ENCODE assay signal across 19 cellular contexts in genomic region chr16:30397056-30397455, GRCh38. TPM values are rescaled to one million over a fixed set of nuclear protein-coding genes. Genes with fewer than 3 reads are reported as not detected.
A peak's percentile ranks its signal among the peaks of the same experiment; 100 is the strongest.
DNase-seq lines count a peak whose midpoint lies in the region; ATAC-seq, FAIRE-seq and TF ChIP-seq lines count a peak whose summit lies in the region.
"Had no signal": no experiment of that assay in that cellular context is flagged by ENCODE, and none has a peak within 500 bp of the region (broad histone marks: within the 10 kb centered on the region; RNA-seq: fewer than 3 reads in every experiment).

No MANE protein-coding gene starts in this region.

- CTCF ChIA-PET in SK-N-SH (lab: Yijun Ruan, JAX), result interaction anchor here (0.6 to 1.8 kb wide), 3 partner anchors 28 to 345 kb away, joined by 3 to 4 read pairs (median 3); partner anchors contain the start of gene DCTPP1

- H3K79me2 ChIP-seq in SK-N-SH (ENCODE audit: insufficient read depth) (peaks cover 28% of the 10 kb centered on the region), Karpas-422 (ENCODE audit: low read length) (peaks cover 18% of the 10 kb centered on the region)

- FAIRE-seq in small intestine (lab: Jason Lieb, UNC), result no peak

- H3K4ac ChIP-seq in neuronal stem cell (ENCODE audit: low read length), result no peak overlapping the region

- no peak overlapping the region for H3K23ac ChIP-seq in neuronal stem cell (ENCODE audit: low read depth, low read length, poor library complexity)

- no peak for ATAC-seq in SK-N-SH treated with all-trans-retinoic acid at 6 μM for 48 hours
- ATAC-seq in activated T-helper 17 cell treated with anti-CD3 and anti-CD28 coated beads, Interleukin-2, amount 50 U/mL, for 72 hours (replicated peaks), result no peak
- ATAC-seq: left colon had no signal

- no peak overlapping the region for H2BK15ac ChIP-seq in neuronal stem cell (ENCODE audit: low read length)

- no peak overlapping the region for H3K18ac ChIP-seq in neuronal stem cell (ENCODE audit: low read length)

- no peak for TF ChIP-seq EP300 in SK-N-SH (IDR thresholded peaks at IDR 0.05; ENCODE audit: borderline replicate concordance in 1 of 2, low read depth in 1 of 2, low read length in 1 of 2)

- WGBS in SK-N-SH (ENCODE audit: low lambda C conversion rate), result 93% methylated on average over 4 of the region's 4 CpGs
- WGBS in neuronal stem cell (ENCODE audit: extremely low coverage in 2 of 2, insufficient read length in 2 of 2, insufficient replicate concordance in 1 of 2), 2 donors, result no CpG with 5 or more reads among the region's 4 CpGs
- WGBS in small intestine, 3 donors, result 70 to 78% (median 72%) methylated on average over 4 of the region's 4 CpGs

- H3K9me3 Mint-ChIP-seq in activated T-helper 17 cell treated with anti-CD3 and anti-CD28 coated beads, Interleukin-2, amount 50 U/mL, for 72 hours, result no peaks in the 10 kb centered on the region
- no peaks in the 10 kb centered on the region for H3K9me3 Mint-ChIP-seq in nephron

- peaks cover 15% of the 10 kb centered on the region for H3K79me1 ChIP-seq in neuronal stem cell (ENCODE audit: low read depth, low read length)

- POLR2A ChIA-PET in SK-N-SH (lab: Yijun Ruan, JAX), result no interaction called here

- H3K4me3 Mint-ChIP-seq in activated T-helper 17 cell treated with anti-CD3 and anti-CD28 coated beads, Interleukin-2, amount 50 U/mL, for 72 hours, result peak overlapping the region; percentile 97
- H3K4me3 Mint-ChIP-seq in nephron, result peak overlapping the region; percentile 86 to 90 (median 89)

- H3K27ac ChIP-seq in SK-N-SH (ENCODE audit: low read depth in 2 of 2, low read length in 1 of 2) (no peak overlapping the region), Karpas-422 (ENCODE audit: low read length) (no peak overlapping the region), neuronal stem cell (replicated peaks; ENCODE audit: low read length) (no peak overlapping the region), small intestine (ENCODE audit: low read depth in 1 of 2, low read length in 1 of 2) (no peak overlapping the region)
- H3K27ac ChIP-seq in effector memory CD4-positive, alpha-beta T cell (ENCODE audit: insufficient read depth, low read length, poor library complexity, severe bottlenecking), result no peak overlapping the region
- H3K27ac ChIP-seq: tibial artery had no signal

- peaks cover 22% of the 10 kb centered on the region for H3K36me3 Mint-ChIP-seq in activated T-helper 17 cell treated with anti-CD3 and anti-CD28 coated beads, Interleukin-2, amount 50 U/mL, for 72 hours (ENCODE audit: low read depth)
- peaks cover 16% of the 10 kb centered on the region for H3K36me3 Mint-ChIP-seq in nephron (ENCODE audit: low read depth)

- H3K27me3 Mint-ChIP-seq in activated T-helper 17 cell treated with anti-CD3 and anti-CD28 coated beads, Interleukin-2, amount 50 U/mL, for 72 hours, result no peaks in the 10 kb centered on the region
- H3K27me3 Mint-ChIP-seq in nephron (ENCODE audit: low read depth), result no peaks in the 10 kb centered on the region

- H3K4me3 ChIP-seq in SK-N-SH (ENCODE audit: low read depth in 2 of 2, low read length in 1 of 2) (no peak overlapping the region), Karpas-422 (ENCODE audit: low read length) (0 out of 2 replicates have a peak overlapping the region, but pooled peaks have one; percentile 79), neuronal stem cell (ENCODE audit: low read length in 2 of 2) (no peak overlapping the region), small intestine (ENCODE audit: low read depth in 1 of 2, low read length in 2 of 2) (no peak overlapping the region)
- no peak overlapping the region for H3K4me3 ChIP-seq in effector memory CD4-positive, alpha-beta T cell (ENCODE audit: insufficient read depth, low read depth, low read length, poor library complexity, severe bottlenecking)
- H3K4me3 ChIP-seq: skin epidermis had no signal

- H2BK12ac ChIP-seq in neuronal stem cell (ENCODE audit: low read length), result no peak overlapping the region

- peaks cover 5 to 18% of the 10 kb centered on the region in 2 experiments for H3K36me3 ChIP-seq in SK-N-SH (replicated peaks in 1 of 2; ENCODE audit: control insufficient read depth in 1 of 2, insufficient read depth in 2 of 2, low read length in 1 of 2)
- peaks cover 6% of the 10 kb centered on the region for H3K36me3 ChIP-seq in Karpas-422 (ENCODE audit: insufficient read depth, low read length)
- H3K36me3 ChIP-seq in neuronal stem cell (replicated peaks in 1 of 2; ENCODE audit: control insufficient read depth in 2 of 2, insufficient read depth in 2 of 2, low read length in 2 of 2), result peaks cover 18 to 37% of the 10 kb centered on the region in 2 donors
- no peaks in the 10 kb centered on the region for H3K36me3 ChIP-seq in small intestine (ENCODE audit: control insufficient read depth in 2 of 2, insufficient read depth in 2 of 2, low read length in 2 of 2)
- H3K36me3 ChIP-seq in effector memory CD4-positive, alpha-beta T cell (ENCODE audit: control insufficient read depth, insufficient read depth, low read length), result peaks cover 14% of the 10 kb centered on the region

- H3K9me2 ChIP-seq in SK-N-SH (no peaks in the 10 kb centered on the region), Karpas-422 (replicated peaks; ENCODE audit: insufficient read depth, low read length) (no peaks in the 10 kb centered on the region)

- TF ChIP-seq CTCF in SK-N-SH (IDR thresholded peaks at IDR 0.05), result no peak
- TF ChIP-seq CTCF in nephron (IDR thresholded peaks at IDR 0.05; ENCODE audit: unreplicated experiment in 3 of 3), result no peak

- H3K4me1 ChIP-seq in SK-N-SH (ENCODE audit: control insufficient read depth in 1 of 2, insufficient read depth in 2 of 2, low read depth in 1 of 2, low read length in 1 of 2) (peaks cover 10 to 18% of the 10 kb centered on the region in 2 experiments; a peak in 2 of 4 replicates), Karpas-422 (ENCODE audit: low read length) (peaks cover 32% of the 10 kb centered on the region), neuronal stem cell (ENCODE audit: control insufficient read depth in 2 of 2, insufficient read depth in 1 of 2, low read depth in 1 of 2, low read length in 2 of 2) (peaks cover 20 to 23% of the 10 kb centered on the region in 2 donors), small intestine (ENCODE audit: control insufficient read depth in 2 of 2, insufficient read depth in 1 of 2, low read depth in 1 of 2, low read length in 1 of 2) (peaks cover 0 to 2% of the 10 kb centered on the region in 2 donors)
- peaks cover 18% of the 10 kb centered on the region for H3K4me1 ChIP-seq in effector memory CD4-positive, alpha-beta T cell (ENCODE audit: control insufficient read depth, insufficient read depth, low read length, poor library complexity, severe bottlenecking)

- H3F3A ChIP-seq in SK-N-SH (replicated peaks; ENCODE audit: insufficient read depth), result peaks cover 47% of the 10 kb centered on the region

- no peaks in the 10 kb centered on the region for H4K20me1 ChIP-seq in SK-N-SH (ENCODE audit: insufficient read depth)
- H4K20me1 ChIP-seq in Karpas-422 (ENCODE audit: insufficient read depth, low read depth, low read length), result peaks cover 4% of the 10 kb centered on the region; the same call in 1 of the 2 replicates

- H3K9me3 ChIP-seq in SK-N-SH (no peaks in the 10 kb centered on the region), Karpas-422 (ENCODE audit: low read length) (no peaks in the 10 kb centered on the region), neuronal stem cell (replicated peaks in 1 of 2; ENCODE audit: control insufficient read depth in 2 of 2, insufficient read depth in 1 of 2, low read depth in 1 of 2, low read length in 2 of 2) (no peaks in the 10 kb centered on the region), small intestine (ENCODE audit: control insufficient read depth, low read depth) (no peaks in the 10 kb centered on the region)
- H3K9me3 ChIP-seq in effector memory CD4-positive, alpha-beta T cell (ENCODE audit: control insufficient read depth, low read length), result no peaks in the 10 kb centered on the region
- H3K9me3 ChIP-seq: tibial artery had no signal

- 0 out of 2 replicates have a peak overlapping the region, but pooled peaks have one; percentile 82 for H3K4me2 ChIP-seq in SK-N-SH
- peak overlapping the region; percentile 92 for H3K4me2 ChIP-seq in Karpas-422 (ENCODE audit: low read depth, low read length, poor library complexity, severe bottlenecking)
- H3K4me2 ChIP-seq in neuronal stem cell (ENCODE audit: insufficient read depth, low read length, poor library complexity, severe bottlenecking), result no peak overlapping the region

- no peak overlapping the region for H4K91ac ChIP-seq in neuronal stem cell (ENCODE audit: low read depth, low read length, poor library complexity)

- H3K27ac Mint-ChIP-seq in activated T-helper 17 cell treated with anti-CD3 and anti-CD28 coated beads, Interleukin-2, amount 50 U/mL, for 72 hours, result peak overlapping the region; percentile 91
- peak overlapping the region; percentile 72 to 78 (median 78) for H3K27ac Mint-ChIP-seq in nephron

- DNase-seq in SK-N-SH (no peak), Karpas-422 (no peak), neuronal stem cell (ENCODE audit: low spot score) (no peak), small intestine (no peak)
- DNase-seq in effector memory CD4-positive, alpha-beta T cell, result no peak
- DNase-seq: 8988T, aorta, DMS153, foreskin melanocyte, left colon, NCI-H1417 treated with DMSO at 0.1 percent for 48 hours, SHP77 treated with DMSO at 0.1 percent for 48 hours, tibial artery had no signal

- H3K27me3 ChIP-seq in SK-N-SH (ENCODE audit: insufficient read depth) (no peaks in the 10 kb centered on the region), Karpas-422 (ENCODE audit: low read length) (no peaks in the 10 kb centered on the region), neuronal stem cell (ENCODE audit: control insufficient read depth in 3 of 3, insufficient read depth in 3 of 3, low read depth in 1 of 3, low read length in 3 of 3) (no peaks in the 10 kb centered on the region), small intestine (ENCODE audit: control insufficient read depth in 2 of 2, insufficient read depth in 2 of 2, low read length in 2 of 2) (no peaks in the 10 kb centered on the region)
- H3K27me3 ChIP-seq in effector memory CD4-positive, alpha-beta T cell (replicated peaks; ENCODE audit: control insufficient read depth, insufficient read depth, low read length, poor library complexity, severe bottlenecking), result no peaks in the 10 kb centered on the region
- H3K27me3 ChIP-seq: tibial artery had no signal

- TF ChIP-seq RAD21 in SK-N-SH (IDR thresholded peaks at IDR 0.05; ENCODE audit: low read length), result no peak

- H2BK5ac ChIP-seq in neuronal stem cell (ENCODE audit: low read length), result no peak overlapping the region

- H3K4me1 Mint-ChIP-seq in activated T-helper 17 cell treated with anti-CD3 and anti-CD28 coated beads, Interleukin-2, amount 50 U/mL, for 72 hours, result peaks cover 20% of the 10 kb centered on the region
- H3K4me1 Mint-ChIP-seq in nephron, result peaks cover 38% of the 10 kb centered on the region

- H3K14ac ChIP-seq in neuronal stem cell (ENCODE audit: low read length), result no peak overlapping the region

- no peak overlapping the region for H2AK5ac ChIP-seq in neuronal stem cell (ENCODE audit: low read depth, low read length)

- no peak overlapping the region for H2BK120ac ChIP-seq in neuronal stem cell (ENCODE audit: low read depth, low read length)

- no peak overlapping the region for H4K8ac ChIP-seq in neuronal stem cell (ENCODE audit: low read depth, low read length)

- H2AFZ ChIP-seq in SK-N-SH (ENCODE audit: low read depth) (no peak overlapping the region), Karpas-422 (ENCODE audit: low read length) (no peak overlapping the region), neuronal stem cell (ENCODE audit: low read length) (no peak overlapping the region)

- H3K9ac ChIP-seq in SK-N-SH, result no peak overlapping the region
- peak overlapping the region; percentile 98; the same call in 1 of the 2 replicates for H3K9ac ChIP-seq in Karpas-422 (ENCODE audit: low read length)
- no peak overlapping the region for H3K9ac ChIP-seq in neuronal stem cell (ENCODE audit: low read depth, low read length, poor library complexity)

RNA-seq across cellular contexts. Expression of gene ZNF48, which starts 1.8 kb away (rescaled TPM):
- polyA plus RNA-seq in SK-N-SH (2012; rRNA removed), result 7.9 and 8.8 TPM in 2 replicates
- 7.3 and 7.6 TPM in 2 replicates for polyA plus RNA-seq in SK-N-SH (2012; cell fraction: cytosol; rRNA removed)
- 14.8 and 17.0 TPM in 2 replicates for polyA plus RNA-seq in SK-N-SH (2012; cell fraction: nucleus; rRNA removed)
- total RNA-seq in Karpas-422 (2014; rRNA removed; shearing (Covaris generic); ENCODE audit: low replicate concordance), result 18.2 and 20.5 TPM in 2 replicates
- 10 to 100 TPM; 10.2 to 10.5 TPM for total RNA-seq in activated T-helper 17 cell treated with anti-CD3 and anti-CD28 coated beads, Interleukin-2, amount 50 U/mL, for 72 hours
- polyA plus RNA-seq in neuronal stem cell (2013, experiment 1 of 2), result 22.2 TPM
- 21.3 TPM for polyA plus RNA-seq in neuronal stem cell (2013, experiment 2 of 2)
- polyA plus RNA-seq in small intestine, result 1 to 10 TPM; 1.6 to 7.0 (median 1.8) TPM

RNA-seq across cellular contexts. Expression of gene ZNF771, which starts 10.3 kb away (rescaled TPM):
- polyA plus RNA-seq in SK-N-SH (2012; rRNA removed), result 20.4 and 21.7 TPM in 2 replicates
- 13.5 and 14.9 TPM in 2 replicates for polyA plus RNA-seq in SK-N-SH (2012; cell fraction: cytosol; rRNA removed)
- polyA plus RNA-seq in SK-N-SH (2012; cell fraction: nucleus; rRNA removed), result 35.9 and 52.3 TPM in 2 replicates
- 13.1 and 20.0 TPM in 2 replicates for total RNA-seq in Karpas-422 (2014; rRNA removed; shearing (Covaris generic); ENCODE audit: low replicate concordance)
- 1 to 10 TPM; 5.1 to 5.2 TPM for total RNA-seq in activated T-helper 17 cell treated with anti-CD3 and anti-CD28 coated beads, Interleukin-2, amount 50 U/mL, for 72 hours
- polyA plus RNA-seq in neuronal stem cell (2013, experiment 1 of 2), result 7.5 TPM
- polyA plus RNA-seq in neuronal stem cell (2013, experiment 2 of 2), result 7.0 TPM
- 1 to 10 TPM; 2.5 to 5.3 (median 3.2) TPM for polyA plus RNA-seq in small intestine

RNA-seq across cellular contexts. Expression of gene SEPTIN1, which starts 14.7 kb away (rescaled TPM):
- polyA plus RNA-seq in SK-N-SH (2012; rRNA removed) (0.13 and 0.25 TPM in 2 replicates), small intestine (10 to 100 TPM in 1 of 3 donors, 1 to 10 TPM in 2; 5.6 to 21.1 (median 7.2) TPM)
- 0.35 and 0.43 TPM in 2 replicates for polyA plus RNA-seq in SK-N-SH (2012; cell fraction: cytosol; rRNA removed)
- polyA plus RNA-seq in SK-N-SH (2012; cell fraction: nucleus; rRNA removed), result 0.76 and 0.94 TPM in 2 replicates
- total RNA-seq in Karpas-422 (2014; rRNA removed; shearing (Covaris generic); ENCODE audit: low replicate concordance), result 64.1 and 117 TPM in 2 replicates
- 100 to 1,000 TPM; 198 to 216 TPM for total RNA-seq in activated T-helper 17 cell treated with anti-CD3 and anti-CD28 coated beads, Interleukin-2, amount 50 U/mL, for 72 hours
- 3.9 TPM for polyA plus RNA-seq in neuronal stem cell (2013, experiment 1 of 2)
- polyA plus RNA-seq in neuronal stem cell (2013, experiment 2 of 2), result 3.4 TPM
- total RNA-seq: H4 had no signal

RNA-seq across cellular contexts. Expression of gene MYL11, which starts 22.5 kb away (rescaled TPM):
- polyA plus RNA-seq in SK-N-SH (2012; rRNA removed) (0.23 TPM in 1 of 2 replicates, not detected in the other), small intestine (1 to 10 TPM in 1 of 3 donors, under 1 TPM in 1, not detected in 1; 0.82 to 1.9 TPM)
- not detected in 2 replicates for polyA plus RNA-seq in SK-N-SH (2012; cell fraction: cytosol; rRNA removed)
- polyA plus RNA-seq in SK-N-SH (2012; cell fraction: nucleus; rRNA removed), result 0.08 and 0.65 TPM in 2 replicates
- total RNA-seq in Karpas-422 (2014; rRNA removed; shearing (Covaris generic); ENCODE audit: low replicate concordance), result not detected in 2 replicates
- 1 to 10 TPM in 1 of 2 donors, not detected in 1; 1.6 TPM for total RNA-seq in activated T-helper 17 cell treated with anti-CD3 and anti-CD28 coated beads, Interleukin-2, amount 50 U/mL, for 72 hours
- 4.7 TPM for polyA plus RNA-seq in neuronal stem cell (2013, experiment 1 of 2)
- polyA plus RNA-seq in neuronal stem cell (2013, experiment 2 of 2), result 4.6 TPM
- total RNA-seq: aorta, H4, HT1080, left colon had no signal

RNA-seq across cellular contexts. Expression of gene TBC1D10B, which starts 26.8 kb away (rescaled TPM):
- polyA plus RNA-seq in SK-N-SH (2012; rRNA removed) (15.7 and 20.5 TPM in 2 replicates), small intestine (10 to 100 TPM; 30.8 to 46.1 (median 43.0) TPM)
- 9.0 and 13.6 TPM in 2 replicates for polyA plus RNA-seq in SK-N-SH (2012; cell fraction: cytosol; rRNA removed)
- 41.2 and 55.4 TPM in 2 replicates for polyA plus RNA-seq in SK-N-SH (2012; cell fraction: nucleus; rRNA removed)
- total RNA-seq in Karpas-422 (2014; rRNA removed; shearing (Covaris generic); ENCODE audit: low replicate concordance), result 31.2 and 45.5 TPM in 2 replicates
- 10 to 100 TPM; 49.7 to 64.2 TPM for total RNA-seq in activated T-helper 17 cell treated with anti-CD3 and anti-CD28 coated beads, Interleukin-2, amount 50 U/mL, for 72 hours
- 18.4 TPM for polyA plus RNA-seq in neuronal stem cell (2013, experiment 1 of 2)
- 16.8 TPM for polyA plus RNA-seq in neuronal stem cell (2013, experiment 2 of 2)
